13 cellular contexts compared by ENCODE assay signal in genomic region chrX:107734646-107735045, GRCh38. TPM values are rescaled to one million over a fixed set of nuclear protein-coding genes. Genes with fewer than 3 reads are reported as not detected.
"Had no signal": no experiment of that assay in that cellular context is flagged by ENCODE, and none has a peak within 500 bp of the region (broad histone marks: within the 10 kb centered on the region; RNA-seq: fewer than 3 reads in every experiment).

No MANE protein-coding gene starts in this region.

- H3K27me3 ChIP-seq: transverse colon, uterus had no signal

- H3K27ac ChIP-seq: lower lobe of right lung had no signal

- H3K36me3 ChIP-seq: lower lobe of right lung, transverse colon, uterus had no signal

- H3K4me3 ChIP-seq: lower lobe of right lung, transverse colon, uterus had no signal

- H3K9me3 ChIP-seq: lower lobe of right lung, transverse colon, uterus had no signal

- DNase-seq: activated CD4-positive, alpha-beta memory T cell treated with anti-CD3 and anti-CD28 coated beads for 36 hours; activated CD4-positive, alpha-beta T cell treated with anti-CD3 and anti-CD28 coated beads for 4 hours; activated gamma-delta T cell treated with Interleukin-2 at 50 U/mL for 16 hours; activated T-cell treated with anti-CD3 and anti-CD28 coated beads for 4 hours; amniotic stem cell; caudate nucleus; lower lobe of right lung; retina; transverse colon; uterus had no signal

RNA-seq across cellular contexts. Expression of gene NCBP2L, which starts 42.9 kb away (rescaled TPM):
- total RNA-seq: activated CD4-positive, alpha-beta memory T cell treated with anti-CD3 and anti-CD28 coated beads for 36 hours; activated T-helper 1 cell treated with anti-CD3 and anti-CD28 coated beads, Interleukin-12 subunit alpha, Interleukin-12 subunit beta, Interleukin-2, Interleukin-4 antibody, amounts not matched to agents 30 ng/mL and 10 ng/mL and 1 ng/mL, durations not matched to agents 14 hours and 24 hours and 36 hours; lower lobe of right lung; mesothelial cell of epicardium; natural killer cell treated with Interleukin-12 subunit alpha and Interleukin-12 subunit beta and Interleukin-15 and Interleukin-18, amount 100 ng/mL, for 72 hours; transverse colon; uterus had no signal
